In the genomic region with DNA sequence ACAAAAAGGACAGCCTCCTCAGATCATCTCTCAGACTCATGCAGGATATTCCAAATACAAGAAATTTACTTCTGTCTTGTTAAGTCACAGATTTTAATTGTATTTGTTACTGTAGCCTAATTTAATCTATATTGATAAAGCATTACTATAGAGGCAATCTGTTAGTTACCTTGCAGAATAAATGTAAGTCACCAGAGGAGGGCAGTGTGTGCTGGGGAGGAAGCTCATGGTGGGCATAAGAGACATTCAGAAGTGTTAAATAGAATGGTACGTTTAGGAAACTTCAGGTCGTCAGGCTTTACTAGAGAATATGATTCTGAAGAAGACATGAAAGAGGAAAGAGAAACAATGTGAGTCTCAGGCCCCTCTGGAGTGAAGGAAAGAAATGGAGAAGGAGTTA, we compare ENCODE assay signal across 11 cellular contexts. TPM values are rescaled to one million over a fixed set of nuclear protein-coding genes. Genes with fewer than 3 reads are reported as not detected.
A peak's percentile ranks its signal among the peaks of the same experiment; 100 is the strongest.
DNase-seq lines count a peak whose midpoint lies in the region; ATAC-seq, FAIRE-seq and TF ChIP-seq lines count a peak whose summit lies in the region.
"Had no signal": no experiment of that assay in that cellular context is flagged by ENCODE, and none has a peak within 500 bp of the region (broad histone marks: within the 10 kb centered on the region; RNA-seq: fewer than 3 reads in every experiment).

No MANE protein-coding gene starts in this region.

- H3K36me3 Mint-ChIP-seq in natural killer cell: no peaks in the 10 kb centered on the region

- DNase-seq in A673 (ENCODE audit: low spot score) (peak; percentile 35), GM12865 (ENCODE audit: low read depth) (peak; percentile 15), RWPE2 (ENCODE audit: low spot score) (no peak), foreskin fibroblast (peak in 1 of 2 donors; percentile 35), GM12892 (ENCODE audit: insufficient read length) (no peak), T-helper 2 cell (no peak), T-helper 9 cell (no peak), natural killer cell (no peak)
- DNase-seq: activated CD4-positive, alpha-beta T cell treated with anti-CD3 and anti-CD28 coated beads, Interleukin-2, amount 50 U/mL, for 4 hours; DMS79 treated with DMSO at 0.1 percent for 48 hours had no signal

- H3K27me3 Mint-ChIP-seq in natural killer cell (ENCODE audit: low read depth in 2 of 2): no peaks in the 10 kb centered on the region

- POLR2A ChIA-PET in A673 (lab: Charles Lee; ENCODE audit: low non-redundant PET): no interaction called here

- BruUV-seq in A673 (replicated peaks; lab: Mats Ljungman, UMichigan): no TSS peak

- no peak for FAIRE-seq in GM12892 (lab: Jason Lieb, UNC)
- FAIRE-seq: H54 had no signal

- H3K27ac ChIP-seq in A673 (ENCODE audit: low read depth, low read length, poor library complexity, severe bottlenecking) (no peak overlapping the region), RWPE2 (ENCODE audit: poor library complexity, severe bottlenecking) (no peak overlapping the region)

- no peak for TF ChIP-seq POLR2A in GM12892 (IDR thresholded peaks at IDR 0.05; ENCODE audit: low read depth, low read length)

- CTCF ChIA-PET in A673 (lab: Charles Lee): interaction anchor here (0.5 to 1.4 kb wide), 6 partner anchors 13 to 698 kb away, joined by 3 to 7 read pairs (median 4); no protein-coding TSS in a partner anchor

- ATAC-seq in RWPE2 (ENCODE audit: low read depth): no peak
- ATAC-seq in natural killer cell: no peak

- H3K27me3 ChIP-seq in A673 (replicated peaks; ENCODE audit: insufficient read depth, low read depth, low read length, poor library complexity): no peaks in the 10 kb centered on the region
- peaks cover 6% of the 10 kb centered on the region for H3K27me3 ChIP-seq in RWPE2 (ENCODE audit: insufficient read depth, poor library complexity, severe bottlenecking)

- no peaks in the 10 kb centered on the region for H3K4me1 Mint-ChIP-seq in natural killer cell

- H3K4me3 ChIP-seq in A673 (ENCODE audit: low read depth, low read length, poor library complexity, severe bottlenecking) (no peak overlapping the region), GM12865 (ENCODE audit: low read depth, low read length) (no peak overlapping the region), RWPE2 (ENCODE audit: severe bottlenecking) (no peak overlapping the region), foreskin fibroblast (ENCODE audit: low read depth in 1 of 2, low read length in 2 of 2) (no peak overlapping the region)

- intact Hi-C loops in A673 (cut with micrococcal nuclease; ENCODE audit: unreplicated experiment) (loop anchor here (1.0 kb wide), 1 partner anchor 142 kb away; no protein-coding TSS in a partner anchor), natural killer cell (cut with micrococcal nuclease) (no loop called here)

- no peak overlapping the region for H3K4me3 Mint-ChIP-seq in natural killer cell

- H3K36me3 ChIP-seq in A673 (ENCODE audit: insufficient read depth, low read length, poor library complexity, severe bottlenecking) (no peaks in the 10 kb centered on the region), RWPE2 (ENCODE audit: low read depth) (no peaks in the 10 kb centered on the region)

- no peaks in the 10 kb centered on the region for H3K9me3 Mint-ChIP-seq in natural killer cell

- no peaks in the 10 kb centered on the region for H3K9me3 ChIP-seq in A673 (ENCODE audit: low read depth, low read length, poor library complexity, severe bottlenecking)
- no peaks in the 10 kb centered on the region for H3K9me3 ChIP-seq in RWPE2 (ENCODE audit: severe bottlenecking)

- TF ChIP-seq CTCF in A673 (conservative IDR thresholded peaks at IDR 0.05; ENCODE audit: low read depth, low read length): peak; percentile 61
- TF ChIP-seq CTCF in GM12865 (IDR thresholded peaks at IDR 0.05; ENCODE audit: insufficient read depth, low read depth, low read length, missing control alignments): no peak
- peak; percentile 39 for TF ChIP-seq CTCF in RWPE2 (IDR thresholded peaks at IDR 0.05; ENCODE audit: poor library complexity, severe bottlenecking)
- TF ChIP-seq CTCF in foreskin fibroblast (IDR thresholded peaks at IDR 0.05; ENCODE audit: low read depth, low read length): peak; percentile 31
- TF ChIP-seq CTCF in natural killer cell (IDR thresholded peaks at IDR 0.05): no peak

- H3K27ac Mint-ChIP-seq in natural killer cell: no peak overlapping the region

- no peaks in the 10 kb centered on the region for H3K4me1 ChIP-seq in A673 (ENCODE audit: insufficient read depth, low read length, poor library complexity, severe bottlenecking)
- no peaks in the 10 kb centered on the region for H3K4me1 ChIP-seq in RWPE2 (ENCODE audit: insufficient read depth, poor library complexity, severe bottlenecking)

RNA-seq across cellular contexts. Expression of a gene that starts 37.3 kb away (rescaled TPM):
- total RNA-seq in A673 (2021) (13.1 and 17.5 TPM in 2 replicates), natural killer cell (1 to 10 TPM; 2.4 to 6.2 (median 4.5) TPM)
- 1.3 TPM for polyA plus RNA-seq in GM12892 (2012; ENCODE audit: missing spikeins)

Comparison
In these comparisons a context has a peak if more than half of its experiments do, and no peak if none do; other contexts are left out.
1. DNase-seq: peak in A673 (single experiment) and GM12865 (single experiment); none in RWPE2 (single experiment), GM12892 (single experiment), T-helper 2 cell (0 of 5), T-helper 9 cell (single experiment) and natural killer cell (single experiment).
2. CTCF ChIP-seq: peak in A673 (single experiment), RWPE2 (single experiment) and foreskin fibroblast (single experiment); none in GM12865 (single experiment) and natural killer cell (single experiment).